18 cellular contexts compared by ENCODE assay signal in genomic region chr4:153242848-153243324, GRCh38. TPM values are rescaled to one million over a fixed set of nuclear protein-coding genes. Genes with fewer than 3 reads are reported as not detected.
DNase-seq lines count a peak whose midpoint lies in the region; ATAC-seq and TF ChIP-seq lines count a peak whose summit lies in the region.
"Had no signal": no experiment of that assay in that cellular context is flagged by ENCODE, and none has a peak within 500 bp of the region (broad histone marks: within the 10 kb centered on the region; RNA-seq: fewer than 3 reads in every experiment).

No MANE protein-coding gene starts in this region.

- H3K27me3 Mint-ChIP-seq in nephron progenitor cell (ENCODE audit: low read depth, poor library complexity) = no peaks in the 10 kb centered on the region

- no peak for TF ChIP-seq CTCF in VCaP (conservative IDR thresholded peaks at IDR 0.05)
- TF ChIP-seq CTCF in nephron progenitor cell (IDR thresholded peaks at IDR 0.05) = no peak
- no peak for TF ChIP-seq CTCF in gastroesophageal sphincter (IDR thresholded peaks at IDR 0.05)

- H3K4me3 ChIP-seq in gastroesophageal sphincter = no peak overlapping the region
- H3K4me3 ChIP-seq: K562, upper lobe of left lung had no signal

- no peak overlapping the region for H3K4me3 Mint-ChIP-seq in nephron progenitor cell
- H3K4me3 Mint-ChIP-seq: natural killer cell treated with Interleukin-12 subunit alpha and Interleukin-12 subunit beta and Interleukin-15 and Interleukin-18, amount 100 ng/mL, for 72 hours had no signal

- peaks cover 50% of the 10 kb centered on the region for H3K4me1 Mint-ChIP-seq in nephron progenitor cell

- H3K4me1 ChIP-seq in gastroesophageal sphincter = peaks cover 0 to 24% (median 0%) of the 10 kb centered on the region in 3 donors

- H3K36me3 Mint-ChIP-seq in nephron progenitor cell (ENCODE audit: low read depth) = peaks cover 76% of the 10 kb centered on the region
- H3K36me3 Mint-ChIP-seq: natural killer cell treated with Interleukin-12 subunit alpha and Interleukin-12 subunit beta and Interleukin-15 and Interleukin-18, amount 100 ng/mL, for 72 hours had no signal

- no peaks in the 10 kb centered on the region for H3K9me3 ChIP-seq in gastroesophageal sphincter
- H3K9me3 ChIP-seq: upper lobe of left lung had no signal

- TF ChIP-seq POLR2A in gastroesophageal sphincter (IDR thresholded peaks at IDR 0.05) = no peak

- no peak for TF ChIP-seq EP300 in gastroesophageal sphincter (IDR thresholded peaks at IDR 0.05)

- H3K27ac ChIP-seq in VCaP = peak overlapping the region; percentile 27; the same call in 1 of the 2 replicates
- H3K27ac ChIP-seq in gastroesophageal sphincter = no peak overlapping the region
- H3K27ac ChIP-seq: brain microvascular endothelial cell, RWPE1 had no signal

- WGBS in gastroesophageal sphincter (ENCODE audit: low coverage in 1 of 2), 2 donors = no CpG with 5 or more reads among the region's 3 CpGs

- peaks cover 0 to 21% of the 10 kb centered on the region in 2 donors for H3K36me3 ChIP-seq in gastroesophageal sphincter
- H3K36me3 ChIP-seq: brain microvascular endothelial cell, upper lobe of left lung had no signal

- no peaks in the 10 kb centered on the region for H3K9me3 Mint-ChIP-seq in nephron progenitor cell
- H3K9me3 Mint-ChIP-seq: natural killer cell treated with Interleukin-12 subunit alpha and Interleukin-12 subunit beta and Interleukin-15 and Interleukin-18, amount 100 ng/mL, for 72 hours had no signal

- H3K27me3 ChIP-seq in gastroesophageal sphincter = no peaks in the 10 kb centered on the region
- H3K27me3 ChIP-seq: brain microvascular endothelial cell, upper lobe of left lung had no signal

- ATAC-seq in GM21619 (IDR thresholded peaks at IDR 0.05; ENCODE audit: unreplicated experiment) (peak; percentile 23), GM21786 (IDR thresholded peaks at IDR 0.05; ENCODE audit: unreplicated experiment) (no peak), gastroesophageal sphincter (no peak), GM18907 (IDR thresholded peaks at IDR 0.05; ENCODE audit: unreplicated experiment) (no peak)
- ATAC-seq: K562 had no signal

- peak overlapping the region; percentile 87 for H3K27ac Mint-ChIP-seq in nephron progenitor cell
- H3K27ac Mint-ChIP-seq: natural killer cell treated with Interleukin-12 subunit alpha and Interleukin-12 subunit beta and Interleukin-15 and Interleukin-18, amount 100 ng/mL, for 72 hours had no signal

- peak; percentile 65 for DNase-seq in NCI-H2171 treated with DMSO at 0.1 percent for 48 hours (lab: John Stamatoyannopoulos, UW)
- no peak for DNase-seq in NCI-H2171 (lab: John Stamatoyannopoulos, UW)
- no peak for DNase-seq in nephron progenitor cell
- DNase-seq: activated CD4-positive, alpha-beta T cell treated with anti-CD3 and anti-CD28 coated beads, Interleukin-2, amount 50 U/mL, for 4 hours; GOT3; NCI-H1092 treated with DMSO at 0.1 percent for 48 hours; stimulated activated CD4-positive, alpha-beta T cell treated with anti-CD3 and anti-CD28 coated beads, Interleukin-2, amount 100 ng/mL, for 24 hours; T-helper 9 cell had no signal

RNA-seq across cellular contexts. Expression of gene TRIM2, which starts 38.6 kb away (rescaled TPM):
- 10 to 100 TPM; 31.2 to 59.2 (median 44.4) TPM for total RNA-seq in gastroesophageal sphincter
- total RNA-seq: natural killer cell treated with Interleukin-12 subunit alpha and Interleukin-12 subunit beta and Interleukin-15 and Interleukin-18, amount 100 ng/mL, for 72 hours had no signal
